In genomic region chr3:167740961-167741587, GRCh38 we compare ENCODE assay signal across 8 cellular contexts. TPM values are rescaled to one million over a fixed set of nuclear protein-coding genes. Genes with fewer than 3 reads are reported as not detected.
DNase-seq lines count a peak whose midpoint lies in the region; ATAC-seq and TF ChIP-seq lines count a peak whose summit lies in the region.

No MANE protein-coding gene starts in this region.

- H3K27ac ChIP-seq in mammary epithelial cell (ENCODE audit: insufficient read depth, low read depth, low read length) (no peak overlapping the region), lower lobe of right lung (no peak overlapping the region), ascending aorta (no peak overlapping the region)

- BruUV-seq in mammary epithelial cell (replicated peaks; lab: Mats Ljungman, UMichigan) = no TSS peak

- DNase-seq in NCI-H2227 (lab: John Stamatoyannopoulos, UW; ENCODE audit: unreplicated experiment) = peak; percentile 29
- no peak for DNase-seq in NCI-H2227 treated with DMSO at 0.1 percent for 48 hours (lab: John Stamatoyannopoulos, UW)
- peak; percentile 75 for DNase-seq in OCI-M1 (lab: John Stamatoyannopoulos, UW)
- peak; percentile 27 for DNase-seq in mammary epithelial cell
- no peak for DNase-seq in lower lobe of right lung
- no peak for DNase-seq in ascending aorta (ENCODE audit: low spot score in 2 of 2)

- 51% methylated on average over 2 of the region's 2 CpGs for WGBS in mammary epithelial cell (ENCODE audit: low coverage, missing lambda C conversion rate)

- peak; percentile 32 to 53 for TF ChIP-seq CTCF in mammary epithelial cell (conservative IDR thresholded peaks at IDR 0.05 in 1 of 2, IDR thresholded peaks at IDR 0.05 in 1 of 2; ENCODE audit: extremely low read depth in 1 of 2, insufficient read depth in 1 of 2, low read depth in 1 of 2, low read length in 2 of 2)
- TF ChIP-seq CTCF in lower lobe of right lung (IDR thresholded peaks at IDR 0.05) = peak; percentile 13
- TF ChIP-seq CTCF in ascending aorta (IDR thresholded peaks at IDR 0.05) = no peak

- H3K9me3 ChIP-seq in mammary epithelial cell (replicated peaks; ENCODE audit: insufficient read depth, low read length) (no peaks in the 10 kb centered on the region), lower lobe of right lung (no peaks in the 10 kb centered on the region), ascending aorta (no peaks in the 10 kb centered on the region)

- ATAC-seq in GM19452 (IDR thresholded peaks at IDR 0.05; ENCODE audit: unreplicated experiment) = peak; percentile 85
- ATAC-seq in HG03196 (IDR thresholded peaks at IDR 0.05; ENCODE audit: unreplicated experiment) = peak; percentile 90
- no peak for ATAC-seq in lower lobe of right lung

- no peaks in the 10 kb centered on the region for H4K20me1 ChIP-seq in mammary epithelial cell (ENCODE audit: insufficient read depth, low read length)

- H3K79me2 ChIP-seq in mammary epithelial cell (ENCODE audit: insufficient read depth, low read length) = peaks cover 12% of the 10 kb centered on the region

- H3K9ac ChIP-seq in mammary epithelial cell (ENCODE audit: insufficient read depth, low read length) = no peak overlapping the region

- dilution Hi-C loops in mammary epithelial cell (cut with HindIII; ENCODE audit: low sequenced_read_pairs) = no loop called here

- H3K36me3 ChIP-seq in mammary epithelial cell (ENCODE audit: insufficient read depth, low read length) (no peaks in the 10 kb centered on the region), lower lobe of right lung (no peaks in the 10 kb centered on the region), ascending aorta (no peaks in the 10 kb centered on the region)

- no peaks in the 10 kb centered on the region for H3K4me1 ChIP-seq in mammary epithelial cell (ENCODE audit: insufficient read depth, low read length)
- no peaks in the 10 kb centered on the region for H3K4me1 ChIP-seq in lower lobe of right lung
- H3K4me1 ChIP-seq in ascending aorta = peaks cover 0 to 7% of the 10 kb centered on the region in 2 donors

- CTCF ChIA-PET in mammary epithelial cell (lab: Charles Lee; ENCODE audit: low non-redundant PET) = no interaction called here

- H3K4me3 ChIP-seq in mammary epithelial cell (replicated peaks in 1 of 3; ENCODE audit: insufficient read depth in 1 of 3, low read depth in 2 of 3, low read length in 3 of 3) (no peak overlapping the region), lower lobe of right lung (no peak overlapping the region), ascending aorta (no peak overlapping the region)

- H3K27me3 ChIP-seq in mammary epithelial cell (ENCODE audit: insufficient read depth, low read length) = no peaks in the 10 kb centered on the region
- no peaks in the 10 kb centered on the region for H3K27me3 ChIP-seq in lower lobe of right lung (ENCODE audit: low read depth)
- H3K27me3 ChIP-seq in ascending aorta = no peaks in the 10 kb centered on the region

- H3K4me2 ChIP-seq in mammary epithelial cell (ENCODE audit: insufficient read depth, low read depth, low read length) = no peak overlapping the region

- H2AFZ ChIP-seq in mammary epithelial cell (ENCODE audit: low read depth, low read length) = no peak overlapping the region

- in situ Hi-C loops in mammary epithelial cell (cut with MboI; ENCODE audit: low sequenced_read_pairs in 2 of 2) = no loop called here

- intact Hi-C loops in mammary epithelial cell (cut with micrococcal nuclease) (loop anchor here (1.0 kb wide), 1 partner anchor 361 kb away; the partner anchor contains the start of gene ZBBX), lower lobe of right lung (cut with DNase I) (no loop called here), ascending aorta (cut with DNase I) (no loop called here)

RNA-seq across cellular contexts. Expression of gene SERPINI1, which starts 5.6 kb away (rescaled TPM):
- total RNA-seq in mammary epithelial cell (1 to 10 TPM; 1.4 to 5.0 TPM), lower lobe of right lung (6.7 TPM), ascending aorta (6.3 TPM)
- 1.8 TPM for polyA plus RNA-seq in mammary epithelial cell
- not detected for polyA minus RNA-seq in mammary epithelial cell

RNA-seq across cellular contexts. Expression of gene PDCD10, which starts 6.4 kb away (rescaled TPM):
- total RNA-seq in mammary epithelial cell = 10 to 100 TPM; 70.8 to 76.1 TPM
- 62.4 TPM for polyA plus RNA-seq in mammary epithelial cell
- 27.5 TPM for polyA minus RNA-seq in mammary epithelial cell
- 49.5 TPM for total RNA-seq in lower lobe of right lung
- 55.6 TPM for total RNA-seq in ascending aorta

Comparison
In these comparisons a context has a peak if more than half of its experiments do, and no peak if none do; other contexts are left out.
1. DNase-seq: peak in NCI-H2227 (single experiment), OCI-M1 (single experiment) and mammary epithelial cell (single experiment); none in NCI-H2227 treated with DMSO at 0.1 percent for 48 hours (single experiment), lower lobe of right lung (single experiment) and ascending aorta (0 of 2).
2. ATAC-seq: peak in GM19452 (single experiment) and HG03196 (single experiment); none in lower lobe of right lung (0 of 2).
3. CTCF ChIP-seq: peak in mammary epithelial cell (2 of 2) and lower lobe of right lung (single experiment); none in ascending aorta (0 of 3).